1 cellular context compared by ENCODE assay signal in genomic region chr19:39308531-39309304, GRCh38.
TF ChIP-seq lines count a peak whose summit lies in the region.

No MANE protein-coding gene starts in this region.

TF ChIP-seq in endothelial cell of umbilical vein, 7 proteins besides CTCF, POLR2A, EP300 and RAD21:
- no peak for TF ChIP-seq GATA2 (IDR thresholded peaks at IDR 0.05; ENCODE audit: insufficient read depth, insufficient read length, low read depth, low read length)
- TF ChIP-seq POLR2AphosphoS5 (IDR thresholded peaks at IDR 0.05; ENCODE audit: insufficient read depth, low read depth, low read length) = no peak
- no peak for TF ChIP-seq FOS (IDR thresholded peaks at IDR 0.05; ENCODE audit: borderline replicate concordance, insufficient read depth, low read length)
- TF ChIP-seq, protein P1, sequence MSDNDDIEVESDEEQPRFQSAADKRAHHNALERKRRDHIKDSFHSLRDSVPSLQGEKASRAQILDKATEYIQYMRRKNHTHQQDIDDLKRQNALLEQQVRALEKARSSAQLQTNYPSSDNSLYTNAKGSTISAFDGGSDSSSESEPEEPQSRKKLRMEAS (IDR thresholded peaks at IDR 0.05; ENCODE audit: insufficient read depth, insufficient read length) = no peak
- no peak for TF ChIP-seq JUN (IDR thresholded peaks at IDR 0.05; ENCODE audit: borderline replicate concordance, insufficient read depth, insufficient read length, low read depth)
- TF ChIP-seq MYC (IDR thresholded peaks at IDR 0.05; ENCODE audit: low read depth, low read length) = no peak
- no peak for TF ChIP-seq EZH2 (IDR thresholded peaks at IDR 0.05; ENCODE audit: borderline replicate concordance, low read depth, low read length, severe bottlenecking)
